In the genomic region with DNA sequence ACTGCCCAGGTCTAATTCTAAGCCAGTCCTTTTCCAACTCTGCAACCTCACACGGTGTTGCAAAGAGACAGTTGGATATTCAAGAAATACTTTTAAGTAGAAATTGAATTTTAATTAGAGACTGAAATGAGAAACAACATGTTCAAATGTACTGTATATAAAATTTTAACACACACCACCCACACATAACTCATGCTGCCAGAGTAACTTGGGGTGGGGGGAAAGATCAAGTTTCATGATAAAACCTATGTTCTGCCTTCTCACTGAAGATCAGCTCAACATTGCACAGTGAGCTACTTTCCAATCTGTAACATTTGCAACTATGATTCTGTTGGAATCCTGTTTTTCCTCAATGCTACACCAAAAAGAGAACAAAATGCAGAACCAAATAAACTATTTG, we compare ENCODE assay signal across 24 cellular contexts. TPM values are rescaled to one million over a fixed set of nuclear protein-coding genes. Genes with fewer than 3 reads are reported as not detected.
DNase-seq lines count a peak whose midpoint lies in the region; ATAC-seq, FAIRE-seq and TF ChIP-seq lines count a peak whose summit lies in the region.
"Had no signal": no experiment of that assay in that cellular context is flagged by ENCODE, and none has a peak within 500 bp of the region (broad histone marks: within the 10 kb centered on the region; RNA-seq: fewer than 3 reads in every experiment).

No MANE protein-coding gene starts in this region.

- no peaks in the 10 kb centered on the region for H3K27me3 Mint-ChIP-seq in activated CD8-positive, alpha-beta T cell treated with anti-CD3 and anti-CD28 coated beads for 36 hours
- H3K27me3 Mint-ChIP-seq: B cell; CD4-positive, alpha-beta T cell had no signal

- no peak overlapping the region for H3K27ac Mint-ChIP-seq in activated CD8-positive, alpha-beta T cell treated with anti-CD3 and anti-CD28 coated beads for 36 hours
- H3K27ac Mint-ChIP-seq: B cell; CD4-positive, alpha-beta T cell; CD8-positive, alpha-beta T cell had no signal

- H3K79me2 ChIP-seq in K562 (ENCODE audit: control insufficient read depth, insufficient read depth, low read length) = peaks cover 98% of the 10 kb centered on the region

- H3K9me1 ChIP-seq in K562 (ENCODE audit: control insufficient read depth, insufficient read depth, low read length) = no peaks in the 10 kb centered on the region

- no peak overlapping the region for H2AFZ ChIP-seq in K562 (ENCODE audit: low read depth, low read length)

- H3K4me3 ChIP-seq in SK-N-MC (no peak overlapping the region; the same call in 1 of the 2 replicates), K562 (no peak overlapping the region), esophagus muscularis mucosa (no peak overlapping the region), esophagus squamous epithelium (no peak overlapping the region)
- H3K4me3 ChIP-seq: A549; BLaER1 treated with 17β-estradiol and CSF1 and Interleukin-3, amounts not matched to agents 10 nM and 100 nM had no signal

- H3K27me3 ChIP-seq in K562 (ENCODE audit: control insufficient read depth in 2 of 2, insufficient read depth in 2 of 2, low read length in 2 of 2) = no peaks in the 10 kb centered on the region
- H3K27me3 ChIP-seq in esophagus muscularis mucosa = no peaks in the 10 kb centered on the region
- H3K27me3 ChIP-seq in esophagus squamous epithelium = no peaks in the 10 kb centered on the region
- H3K27me3 ChIP-seq: BLaER1 treated with 17β-estradiol and CSF1 and Interleukin-3, amounts not matched to agents 10 nM and 100 nM had no signal

- H3K27ac ChIP-seq in SK-N-MC = peak overlapping the region; percentile 47; the same call in 1 of the 2 replicates
- peak overlapping the region; percentile 13; the same call in 1 of the 3 replicates for H3K27ac ChIP-seq in K562 (ENCODE audit: extremely low read depth, low read depth, low read length)
- no peak overlapping the region for H3K27ac ChIP-seq in esophagus muscularis mucosa (replicated peaks in 1 of 4)
- H3K27ac ChIP-seq in esophagus squamous epithelium = no peak overlapping the region
- H3K27ac ChIP-seq: 22Rv1; A549; BLaER1 treated with 17β-estradiol and CSF1 and Interleukin-3, amounts not matched to agents 10 nM and 100 nM; C4-2B had no signal

- peaks cover 9 to 41% of the 10 kb centered on the region in 2 experiments for H3K4me1 ChIP-seq in K562 (replicated peaks in 1 of 2; ENCODE audit: control insufficient read depth in 2 of 2, insufficient read depth in 2 of 2, low read length in 2 of 2)
- H3K4me1 ChIP-seq in esophagus muscularis mucosa = peaks cover 17 to 35% (median 27%) of the 10 kb centered on the region in 4 donors
- H3K4me1 ChIP-seq in esophagus squamous epithelium = peaks cover 0 to 60% (median 0%) of the 10 kb centered on the region in 3 donors
- H3K4me1 ChIP-seq: A549 had no signal

- no peaks in the 10 kb centered on the region for H3K9me3 ChIP-seq in SK-N-MC (ENCODE audit: low read depth, low read length)
- H3K9me3 ChIP-seq in K562 (replicated peaks; ENCODE audit: control insufficient read depth, insufficient read depth, low read depth, low read length) = no peaks in the 10 kb centered on the region
- H3K9me3 ChIP-seq in esophagus muscularis mucosa = no peaks in the 10 kb centered on the region
- no peaks in the 10 kb centered on the region for H3K9me3 ChIP-seq in esophagus squamous epithelium
- H3K9me3 ChIP-seq: Caco-2 had no signal

- POLR2A ChIA-PET in K562 (lab: Yijun Ruan, JAX) = interaction anchor here (0.6 to 6.9 kb wide), 4 partner anchors 9 to 18 kb away, joined by 3 to 58 read pairs (median 7); a partner anchor contains a TSS
- POLR2A ChIA-PET in activated CD8-positive, alpha-beta T cell treated with anti-CD3 and anti-CD28 coated beads for 36 hours (lab: Charles Lee) = no interaction called here

- in situ Hi-C loops in K562 (cut with MboI) = no loop called here

- no peak for TF ChIP-seq EP300 in K562 (IDR thresholded peaks at IDR 0.05; ENCODE audit: low read length)
- no peak for TF ChIP-seq EP300 in esophagus muscularis mucosa (IDR thresholded peaks at IDR 0.05)

- no peak overlapping the region for H3K4me3 Mint-ChIP-seq in activated CD8-positive, alpha-beta T cell treated with anti-CD3 and anti-CD28 coated beads for 36 hours
- H3K4me3 Mint-ChIP-seq: B cell; CD4-positive, alpha-beta T cell; CD8-positive, alpha-beta T cell had no signal

- BruUV-seq in K562 (replicated peaks; lab: Mats Ljungman, UMichigan) = no TSS peak

- TF ChIP-seq CTCF in K562 (IDR thresholded peaks at IDR 0.05 in 2 of 3, conservative IDR thresholded peaks at IDR 0.05 in 1 of 3; ENCODE audit: insufficient read depth in 2 of 3, low read depth in 1 of 3, low read length in 3 of 3) (no peak), esophagus muscularis mucosa (IDR thresholded peaks at IDR 0.05) (no peak), esophagus squamous epithelium (IDR thresholded peaks at IDR 0.05) (no peak)
- TF ChIP-seq CTCF in activated CD8-positive, alpha-beta T cell treated with anti-CD3 and anti-CD28 coated beads for 36 hours (IDR thresholded peaks at IDR 0.05) = no peak

- H3K36me3 Mint-ChIP-seq in activated CD8-positive, alpha-beta T cell treated with anti-CD3 and anti-CD28 coated beads for 36 hours (ENCODE audit: low read depth) = no peaks in the 10 kb centered on the region

- TF ChIP-seq RAD21 in K562 (CRISPR knock-in tag; conservative IDR thresholded peaks at IDR 0.05 in 1 of 2, IDR thresholded peaks at IDR 0.05 in 1 of 2) = no peak

- DNase-seq in DMS 273 (lab: John Stamatoyannopoulos, UW; ENCODE audit: unreplicated experiment) = peak; percentile 38
- DNase-seq in DMS 273 treated with DMSO at 0.1 percent for 48 hours (lab: John Stamatoyannopoulos, UW) = no peak
- no peak for DNase-seq in SK-N-MC (ENCODE audit: low read depth, low spot score)
- peak in 1 of 4 experiments; percentile 55 for DNase-seq in K562 (ENCODE audit: extremely low read depth in 1 of 4, low spot score in 3 of 4)
- peak; percentile 31 for DNase-seq in esophagus muscularis mucosa (ENCODE audit: extremely low spot score)
- no peak for DNase-seq in activated CD8-positive, alpha-beta T cell treated with anti-CD3 and anti-CD28 coated beads for 36 hours
- no peak for DNase-seq in esophagus squamous epithelium (lab: John Stamatoyannopoulos, UW)
- DNase-seq: AML-193; Caco-2; Calu3; CD4-positive, alpha-beta T cell; CD8-positive, alpha-beta T cell; DMS79 treated with DMSO at 0.1 percent for 48 hours; GF-D8 had no signal

- peak; percentile 63 for FAIRE-seq in K562 (lab: Jason Lieb, UNC)
- FAIRE-seq: A549, D721Med, G401.6, GM12891, GM19239 had no signal

- 33% methylated on average over 1 of the region's 1 CpG for WGBS in K562 (ENCODE audit: insufficient coverage, low coverage, missing lambda C conversion rate)
- 96% methylated on average over 1 of the region's 1 CpG for WGBS in esophagus muscularis mucosa
- WGBS in esophagus squamous epithelium, 2 donors = 64 to 77% methylated on average over 1 of the region's 1 CpG

- H3K9ac ChIP-seq in SK-N-MC (ENCODE audit: insufficient read length) (no peak overlapping the region), K562 (ENCODE audit: insufficient read depth in 1 of 2, low read depth in 2 of 2, low read length in 2 of 2) (peak overlapping the region in 1 of 2 experiments; percentile 4; a peak in 1 of 4 replicates)
- H3K9ac ChIP-seq: BLaER1 treated with 17β-estradiol and CSF1 and Interleukin-3, amounts not matched to agents 10 nM and 100 nM had no signal

- H3K36me3 ChIP-seq in SK-N-MC (ENCODE audit: insufficient read depth, low read length) (no peaks in the 10 kb centered on the region), K562 (ENCODE audit: control insufficient read depth, insufficient read depth, low read length) (no peaks in the 10 kb centered on the region), esophagus muscularis mucosa (no peaks in the 10 kb centered on the region), esophagus squamous epithelium (no peaks in the 10 kb centered on the region)

- CTCF ChIA-PET in K562 (lab: Yijun Ruan, JAX; ENCODE audit: low intra/inter-chr PET ratio) = no interaction called here
- CTCF ChIA-PET in activated CD8-positive, alpha-beta T cell treated with anti-CD3 and anti-CD28 coated beads for 36 hours (lab: Charles Lee) = interaction anchor here (0.7 kb wide), 1 partner anchor 49 kb away, joined by 3 read pairs; no protein-coding TSS in a partner anchor

- ATAC-seq in K562 (peak; percentile 57), HG03432 (IDR thresholded peaks at IDR 0.05; ENCODE audit: unreplicated experiment) (no peak)
- no peak for ATAC-seq in activated CD8-positive, alpha-beta T cell treated with anti-CD3 and anti-CD28 coated beads for 36 hours
- ATAC-seq: A549; CD8-positive, alpha-beta T cell had no signal

- TF ChIP-seq POLR2A in K562 (conservative IDR thresholded peaks at IDR 0.05) (no peak), esophagus muscularis mucosa (IDR thresholded peaks at IDR 0.05; ENCODE audit: low read depth) (no peak), esophagus squamous epithelium (IDR thresholded peaks at IDR 0.05) (no peak)

- peaks cover 7% of the 10 kb centered on the region for H3K9me3 Mint-ChIP-seq in activated CD8-positive, alpha-beta T cell treated with anti-CD3 and anti-CD28 coated beads for 36 hours
- H3K9me3 Mint-ChIP-seq: CD4-positive, alpha-beta T cell had no signal

- peaks cover 26% of the 10 kb centered on the region for H3K4me1 Mint-ChIP-seq in activated CD8-positive, alpha-beta T cell treated with anti-CD3 and anti-CD28 coated beads for 36 hours (ENCODE audit: low read depth)

- intact Hi-C loops in K562 (cut with micrococcal nuclease) = no loop called here
- intact Hi-C loops in esophagus muscularis mucosa (cut with DNase I) = no loop called here
- intact Hi-C loops in activated CD8-positive, alpha-beta T cell treated with anti-CD3 and anti-CD28 coated beads for 36 hours (cut with micrococcal nuclease) = no loop called here
- intact Hi-C loops in esophagus squamous epithelium (cut with DNase I) = no loop called here

- peaks cover 23% of the 10 kb centered on the region for H4K20me1 ChIP-seq in K562 (replicated peaks; ENCODE audit: control insufficient read depth, insufficient read depth, low read length)

- H3K4me2 ChIP-seq in K562 (ENCODE audit: insufficient read depth, low read length) = peak overlapping the region; percentile 29; the same call in 1 of the 2 replicates
- H3K4me2 ChIP-seq: A549; BLaER1 treated with 17β-estradiol and CSF1 and Interleukin-3, amounts not matched to agents 10 nM and 100 nM had no signal

RNA-seq across cellular contexts. Expression of a gene that starts 17.5 kb away (rescaled TPM):
- 218 and 235 TPM in 2 replicates for total RNA-seq in K562 (2011; cell fraction: chromatin; rRNA removed; ENCODE audit: low replicate concordance)
- total RNA-seq in K562 (2011; cell fraction: nucleolus; rRNA removed) = 124 and 166 TPM in 2 replicates
- 179 and 212 TPM in 2 replicates for total RNA-seq in K562 (2011; cell fraction: nucleoplasm; rRNA removed)
- total RNA-seq in K562 (2014; rRNA removed) (45.9 and 46.7 TPM in 2 replicates), K562 (2014; rRNA removed; fragmentation: Illumina TruSeq; extraction: Trizol) (64.0 and 71.2 TPM in 2 replicates), K562 (2015; rRNA removed; fragmentation: Illumina TruSeq; extraction: Trizol) (40.0 and 46.1 TPM in 2 replicates), K562 (2021) (54.1 and 58.7 TPM in 2 replicates), esophagus muscularis mucosa (10 to 100 TPM; 11.6 to 21.6 (median 16.5) TPM), esophagus squamous epithelium (10 to 100 TPM in 2 of 4 donors, 1 to 10 TPM in 2; 8.5 to 19.1 (median 12.0) TPM)
- polyA plus RNA-seq in K562 (2011; rRNA removed) (59.5 and 60.1 TPM in 2 replicates), K562 (2014; fragmentation: Illumina TruSeq; extraction: Trizol) (71.8 and 80.4 TPM in 2 replicates), K562 (2014; fragmentation: Nextera tagmentation; extraction: Ambion mirVana) (10 to 100 TPM; 18.5 to 22.4 TPM), K562 (2014; rRNA removed) (57.0 and 60.0 TPM in 2 replicates)
- 24.8 and 46.7 TPM in 2 replicates for polyA plus RNA-seq in K562 (2011; cell fraction: cytosol; rRNA removed)
- 29.3 and 46.0 TPM in 2 replicates for polyA plus RNA-seq in K562 (2011; cell fraction: nucleus; rRNA removed)
- 45.4 and 47.0 TPM in 2 replicates for polyA plus RNA-seq in K562 (2012)
- 135 and 180 TPM in 2 replicates for polyA minus RNA-seq in K562 (2011; rRNA and poly(A)+ RNA removed)
- 39.2 and 48.3 TPM in 2 replicates for polyA minus RNA-seq in K562 (2011; cell fraction: cytosol; rRNA and poly(A)+ RNA removed)
- polyA minus RNA-seq in K562 (2011; cell fraction: nucleus; rRNA and poly(A)+ RNA removed) = 201 and 315 TPM in 2 replicates
- 1 to 10 TPM; 5.7 to 6.3 TPM for total RNA-seq in activated CD8-positive, alpha-beta T cell treated with anti-CD3 and anti-CD28 coated beads for 36 hours

Comparison
In these comparisons a context has a peak if more than half of its experiments do, and no peak if none do; other contexts are left out.
1. DNase-seq: peak in DMS 273 (single experiment) and esophagus muscularis mucosa (single experiment); none in DMS 273 treated with DMSO at 0.1 percent for 48 hours (single experiment), SK-N-MC (single experiment), activated CD8-positive, alpha-beta T cell treated with anti-CD3 and anti-CD28 coated beads for 36 hours (single experiment) and esophagus squamous epithelium (single experiment).
2. H3K27ac ChIP-seq: peak in SK-N-MC (single experiment) and K562 (single experiment); none in esophagus muscularis mucosa (0 of 4) and esophagus squamous epithelium (0 of 4).